1 cellular context compared by ENCODE assay signal in genomic region chr5:140322751-140323731, GRCh38.
A peak's percentile ranks its signal among the peaks of the same experiment; 100 is the strongest.
TF ChIP-seq lines count a peak whose summit lies in the region.

No MANE protein-coding gene starts in this region.

TF ChIP-seq in HepG2, 621 proteins besides CTCF, POLR2A, EP300 and RAD21:
- TF ChIP-seq ZNF333 (CRISPR knock-in tag; IDR thresholded peaks at IDR 0.05; ENCODE audit: borderline replicate concordance) (no peak), ZNF687 (CRISPR knock-in tag; IDR thresholded peaks at IDR 0.05) (peak; percentile 44), ZKSCAN5 (CRISPR knock-in tag; IDR thresholded peaks at IDR 0.05) (no peak), MYPOP (CRISPR knock-in tag; IDR thresholded peaks at IDR 0.05) (no peak), RXRA (CRISPR knock-in tag; IDR thresholded peaks at IDR 0.05) (peak; percentile 52), PLRG1 (conservative IDR thresholded peaks at IDR 0.05) (no peak), ZNF839 (CRISPR knock-in tag; IDR thresholded peaks at IDR 0.05; ENCODE audit: borderline replicate concordance) (no peak), ZNF660 (CRISPR knock-in tag; IDR thresholded peaks at IDR 0.05; ENCODE audit: borderline replicate concordance, low read depth) (no peak), ZNF274 (CRISPR knock-in tag; IDR thresholded peaks at IDR 0.05) (no peak), ZNF615 (CRISPR knock-in tag; IDR thresholded peaks at IDR 0.05; ENCODE audit: borderline replicate concordance) (no peak), MAX (IDR thresholded peaks at IDR 0.05) (no peak), FOSL2 (CRISPR knock-in tag; IDR thresholded peaks at IDR 0.05) (peak; percentile 48), FOXM1 (CRISPR knock-in tag; IDR thresholded peaks at IDR 0.05) (no peak), ZBTB44 (CRISPR knock-in tag; IDR thresholded peaks at IDR 0.05) (no peak), ZFP36L2 (CRISPR knock-in tag; IDR thresholded peaks at IDR 0.05) (no peak), TEAD3 (CRISPR knock-in tag; optimal IDR thresholded peaks at IDR 0.05; ENCODE audit: borderline replicate concordance) (peak; percentile 75), SOX13 (IDR thresholded peaks at IDR 0.05) (no peak), SOX13 (CRISPR knock-in tag; conservative IDR thresholded peaks at IDR 0.05 in 1 of 2, IDR thresholded peaks at IDR 0.05 in 1 of 2) (0 out of 4 replicates have a peak, but pooled peaks of 1 of the 2 experiments have one; percentile 14), RORA (CRISPR knock-in tag; IDR thresholded peaks at IDR 0.05) (no peak), JUND (CRISPR knock-in tag; IDR thresholded peaks at IDR 0.05) (peak; percentile 14; the same call in 1 of the 2 replicates), HNRNPL (IDR thresholded peaks at IDR 0.05; ENCODE audit: low read depth, low read length) (0 out of 2 replicates have a peak, but pooled peaks have one; percentile 37), ONECUT2 (CRISPR knock-in tag; IDR thresholded peaks at IDR 0.05) (no peak), ZNF7 (CRISPR knock-in tag; IDR thresholded peaks at IDR 0.05) (no peak), ZNF224 (CRISPR knock-in tag; IDR thresholded peaks at IDR 0.05) (no peak), JUNB (CRISPR knock-in tag; IDR thresholded peaks at IDR 0.05; ENCODE audit: borderline replicate concordance) (no peak), ATM (IDR thresholded peaks at IDR 0.05; ENCODE audit: borderline replicate concordance) (no peak), ZNF280D (CRISPR knock-in tag; IDR thresholded peaks at IDR 0.05) (no peak), RARA (CRISPR knock-in tag; IDR thresholded peaks at IDR 0.05) (0 out of 2 replicates have a peak, but pooled peaks have one; percentile 8), ZNF124 (CRISPR knock-in tag; IDR thresholded peaks at IDR 0.05) (no peak), RFX3 (CRISPR knock-in tag; IDR thresholded peaks at IDR 0.05) (0 out of 2 replicates have a peak, but pooled peaks have one; percentile 12), ZBTB20 (CRISPR knock-in tag; IDR thresholded peaks at IDR 0.05; ENCODE audit: borderline replicate concordance, low read depth) (no peak), HHEX (CRISPR knock-in tag; IDR thresholded peaks at IDR 0.05) (no peak), SAP130 (CRISPR knock-in tag; IDR thresholded peaks at IDR 0.05; ENCODE audit: low read depth) (peak; percentile 54; the same call in 1 of the 2 replicates), RNF2 (conservative IDR thresholded peaks at IDR 0.05; ENCODE audit: low read depth) (no peak), ZSCAN31 (CRISPR knock-in tag; IDR thresholded peaks at IDR 0.05; ENCODE audit: low read depth) (no peak), RCOR2 (CRISPR knock-in tag; IDR thresholded peaks at IDR 0.05) (no peak), POGK (CRISPR knock-in tag; conservative IDR thresholded peaks at IDR 0.05) (no peak), FOXP4 (CRISPR knock-in tag; IDR thresholded peaks at IDR 0.05) (no peak), NFIC (IDR thresholded peaks at IDR 0.05; ENCODE audit: low read length) (no peak), ZNF570 (CRISPR knock-in tag; IDR thresholded peaks at IDR 0.05; ENCODE audit: borderline replicate concordance) (no peak), ZNF121 (CRISPR knock-in tag; IDR thresholded peaks at IDR 0.05) (no peak)
